ENCODE assay signal across 8 cellular contexts in the genomic region with DNA sequence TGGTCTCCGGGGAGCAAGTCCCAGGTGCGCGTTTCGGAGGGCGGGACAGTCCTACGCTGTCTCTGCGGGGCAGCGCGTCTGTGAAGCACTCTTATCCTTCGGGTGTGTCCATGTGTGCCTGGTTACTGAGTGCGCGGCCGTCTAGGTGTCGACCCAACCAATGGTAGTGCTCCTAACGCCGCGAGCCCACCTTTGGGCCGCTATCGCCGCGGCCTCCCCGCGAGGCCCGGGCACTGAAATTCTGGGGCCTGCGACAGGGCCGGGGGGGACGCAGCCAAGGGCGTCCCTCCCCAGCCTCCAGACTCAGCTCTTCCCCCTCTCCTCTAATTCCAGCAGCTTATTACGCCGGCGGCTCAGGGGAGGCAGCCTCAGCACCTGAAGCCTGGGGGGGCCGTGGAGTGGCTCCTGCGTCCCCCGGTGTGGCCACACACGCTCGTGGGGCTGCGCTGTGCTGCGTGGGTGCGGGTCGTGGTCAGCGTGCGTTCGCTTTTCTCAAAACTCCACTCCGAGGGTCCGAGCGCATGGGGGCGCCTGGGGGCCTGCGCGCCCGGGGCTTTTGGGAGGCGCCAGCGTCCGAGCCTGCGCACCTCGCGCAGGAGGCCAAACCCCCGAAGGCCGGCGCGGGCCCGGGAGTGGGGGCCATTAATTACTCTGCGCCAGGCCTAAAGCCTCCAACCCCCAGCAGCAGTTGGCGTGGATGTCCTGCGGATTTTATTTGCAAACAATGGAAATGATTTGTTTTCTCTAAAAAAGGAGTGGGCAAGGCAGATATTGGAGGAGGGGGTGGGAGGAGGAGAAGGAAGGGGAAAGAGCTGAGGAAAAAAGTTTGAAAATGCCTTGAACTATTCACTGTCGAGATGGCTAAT. TPM values are rescaled to one million over a fixed set of nuclear protein-coding genes. Genes with fewer than 3 reads are reported as not detected.
DNase-seq lines count a peak whose midpoint lies in the region; ATAC-seq, FAIRE-seq and TF ChIP-seq lines count a peak whose summit lies in the region.

No MANE protein-coding gene starts in this region.

- TF ChIP-seq EP300 in GM12878 (IDR thresholded peaks at IDR 0.05; ENCODE audit: borderline replicate concordance in 1 of 2, control insufficient read depth in 1 of 2, low read depth in 2 of 2, low read length in 2 of 2) (no peak), HepG2 (IDR thresholded peaks at IDR 0.05; ENCODE audit: low read depth in 2 of 2, low read length in 2 of 2) (no peak), HepG2 (CRISPR knock-in tag; IDR thresholded peaks at IDR 0.05; ENCODE audit: borderline replicate concordance) (no peak), upper lobe of left lung (IDR thresholded peaks at IDR 0.05) (no peak)

- H3K4me1 ChIP-seq in CD8-positive, alpha-beta T cell (ENCODE audit: insufficient read depth, low read length): peaks cover 26% of the 10 kb centered on the region
- no peaks in the 10 kb centered on the region; the same call in 1 of the 2 replicates for H3K4me1 ChIP-seq in GM12878 (ENCODE audit: control insufficient read depth, insufficient read depth, low read length)
- H3K4me1 ChIP-seq in HepG2 (ENCODE audit: insufficient read depth, low read length): peaks cover 10% of the 10 kb centered on the region; the same call in 1 of the 2 replicates
- H3K4me1 ChIP-seq in upper lobe of left lung: peaks cover 29 to 68% (median 39%) of the 10 kb centered on the region in 4 donors

- ATAC-seq in CD8-positive, alpha-beta T cell: no peak
- ATAC-seq in GM12878 (peak; percentile 1; the same call in 1 of the 3 replicates), HepG2 (peak; percentile 34), upper lobe of left lung (ENCODE audit: low FRiP score in 2 of 2) (peak in 1 of 2 donors; percentile 38), HG03095 (IDR thresholded peaks at IDR 0.05; ENCODE audit: unreplicated experiment) (no peak)
- ATAC-seq in activated CD8-positive, alpha-beta T cell treated with anti-CD3 and anti-CD28 coated beads, Interleukin-2, amount 10 ng/mL, durations not matched to agents 7 days and 5 days: no peak

- H2AFZ ChIP-seq in GM12878 (ENCODE audit: control insufficient read depth, low read depth, low read length) (no peak overlapping the region), HepG2 (ENCODE audit: low read length) (no peak overlapping the region)

- H4K20me1 ChIP-seq in GM12878 (ENCODE audit: control insufficient read depth, insufficient read depth) (no peaks in the 10 kb centered on the region), HepG2 (ENCODE audit: insufficient read depth, low read length) (peaks cover 13% of the 10 kb centered on the region; the same call in 1 of the 2 replicates)

- TF ChIP-seq RAD21 in GM12878 (IDR thresholded peaks at IDR 0.05; ENCODE audit: insufficient read depth, low read depth, low read length) (no peak), HepG2 (CRISPR knock-in tag; IDR thresholded peaks at IDR 0.05) (peak; percentile 23; the same call in 1 of the 2 replicates)

- no peak overlapping the region for H3K27ac ChIP-seq in CD8-positive, alpha-beta T cell (ENCODE audit: low read depth, low read length)
- H3K27ac ChIP-seq in GM12878 (ENCODE audit: control insufficient read depth, insufficient read depth): no peak overlapping the region
- peak overlapping the region; percentile 97 for H3K27ac ChIP-seq in HepG2 (ENCODE audit: extremely low read length, insufficient read depth, low read length)
- H3K27ac ChIP-seq in upper lobe of left lung: peak overlapping the region; percentile 98

- H3K27ac Mint-ChIP-seq in CD8-positive, alpha-beta T cell: no peak overlapping the region
- H3K27ac Mint-ChIP-seq in IgD-negative memory B cell: peak overlapping the region in 2 of 3 donors; percentile 16 to 62
- H3K27ac Mint-ChIP-seq in activated CD8-positive, alpha-beta T cell treated with anti-CD3 and anti-CD28 coated beads, Interleukin-2, amount 10 ng/mL, durations not matched to agents 7 days and 5 days: no peak overlapping the region

- H3K79me2 ChIP-seq in GM12878 (ENCODE audit: control insufficient read depth, insufficient read depth, low read length) (no peaks in the 10 kb centered on the region), HepG2 (ENCODE audit: insufficient read depth, low read length) (peaks cover 36% of the 10 kb centered on the region)

- TF ChIP-seq CTCF in CD8-positive, alpha-beta T cell (IDR thresholded peaks at IDR 0.05): no peak
- TF ChIP-seq CTCF in GM12878 (IDR thresholded peaks at IDR 0.05 in 2 of 3, conservative IDR thresholded peaks at IDR 0.05 in 1 of 3; ENCODE audit: control insufficient read depth in 2 of 3, extremely low read depth in 1 of 3, insufficient read depth in 1 of 3, low read depth in 3 of 3, low read length in 3 of 3): no peak
- peak; percentile 73 for TF ChIP-seq CTCF in HepG2 (CRISPR knock-in tag; IDR thresholded peaks at IDR 0.05)
- no peak for TF ChIP-seq CTCF in upper lobe of left lung (IDR thresholded peaks at IDR 0.05)

- 26% methylated on average over 55 of the region's 65 CpGs for WGBS in GM12878 (ENCODE audit: insufficient coverage, insufficient replicate concordance, low lambda C conversion rate, missing lambda C conversion rate)
- under 1% methylated on average over 24 of the region's 65 CpGs for WGBS in HepG2 (ENCODE audit: low lambda C conversion rate)
- 6 to 8% methylated on average over 10 to 54 of the region's 65 CpGs for WGBS in upper lobe of left lung, 2 donors

- no peak for DNase-seq in CD8-positive, alpha-beta T cell
- DNase-seq in GM12878 (ENCODE audit: low read depth, low spot score) (no peak), HepG2 (ENCODE audit: low spot score) (peak; percentile 67), upper lobe of left lung (peak; percentile 88 to 89), dermis blood vessel endothelial cell (no peak)
- no peak for DNase-seq in activated CD8-positive, alpha-beta T cell treated with anti-CD3 and anti-CD28 coated beads, Interleukin-2, amount 10 ng/mL, durations not matched to agents 7 days and 5 days

- no peaks in the 10 kb centered on the region for H3K9me3 ChIP-seq in CD8-positive, alpha-beta T cell (ENCODE audit: low read length)
- H3K9me3 ChIP-seq in GM12878 (replicated peaks; ENCODE audit: control insufficient read depth, insufficient read depth, low read length) (no peaks in the 10 kb centered on the region; the same call in 2 of the 3 replicates), HepG2 (ENCODE audit: low read length) (no peaks in the 10 kb centered on the region), upper lobe of left lung (no peaks in the 10 kb centered on the region)

- no peak overlapping the region for H3K4me3 ChIP-seq in CD8-positive, alpha-beta T cell (ENCODE audit: low read depth, low read length)
- H3K4me3 ChIP-seq in GM12878 (no peak overlapping the region), HepG2 (replicated peaks in 1 of 3; ENCODE audit: insufficient read depth in 1 of 3, low read depth in 2 of 3, low read length in 3 of 3) (peak overlapping the region; percentile 77 to 100 (median 95)), upper lobe of left lung (peak overlapping the region; percentile 39 to 86 (median 82))

- H3K9ac ChIP-seq in GM12878 (ENCODE audit: control insufficient read depth, insufficient read depth, low read length) (no peak overlapping the region), HepG2 (ENCODE audit: insufficient read depth, low read depth, low read length) (peak overlapping the region; percentile 93)

- no peaks in the 10 kb centered on the region for H3K36me3 Mint-ChIP-seq in CD8-positive, alpha-beta T cell
- H3K36me3 Mint-ChIP-seq in IgD-negative memory B cell: peaks cover 2% of the 10 kb centered on the region
- peaks cover 3% of the 10 kb centered on the region for H3K36me3 Mint-ChIP-seq in activated CD8-positive, alpha-beta T cell treated with anti-CD3 and anti-CD28 coated beads, Interleukin-2, amount 10 ng/mL, durations not matched to agents 7 days and 5 days (ENCODE audit: low read depth)

- BruUV-seq in GM12878 (replicated peaks; lab: Mats Ljungman, UMichigan): no TSS peak
- BruUV-seq in HepG2 (replicated peaks; lab: Mats Ljungman, UMichigan): no TSS peak

- in situ Hi-C loops in GM12878 (cut with MboI) (no loop called here), HepG2 (cut with HindIII; ENCODE audit: extremely low pct_ligation_motif_present, low pct_unique_long_range_greater_than_20kb) (loop anchor here (5.0 kb wide), 1 partner anchor 368 kb away; no protein-coding TSS in a partner anchor)

- H3K4me2 ChIP-seq in GM12878 (ENCODE audit: control insufficient read depth, insufficient read depth): no peak overlapping the region
- peak overlapping the region; percentile 99 for H3K4me2 ChIP-seq in HepG2 (ENCODE audit: low read depth, low read length)

- peaks cover 20% of the 10 kb centered on the region for H3K27me3 ChIP-seq in CD8-positive, alpha-beta T cell (ENCODE audit: insufficient read depth, low read length)
- H3K27me3 ChIP-seq in GM12878 (replicated peaks in 1 of 2; ENCODE audit: control insufficient read depth in 2 of 2, insufficient read depth in 2 of 2, low read length in 1 of 2) (peaks cover 9 to 10% of the 10 kb centered on the region in 2 experiments), HepG2 (ENCODE audit: control insufficient read depth in 1 of 2, insufficient read depth in 2 of 2, low read length in 2 of 2) (no peaks in the 10 kb centered on the region; a peak in 1 of 5 replicates), upper lobe of left lung (peaks cover 0 to 13% (median 2%) of the 10 kb centered on the region in 4 donors)

- peaks cover 54% of the 10 kb centered on the region for H3K27me3 Mint-ChIP-seq in CD8-positive, alpha-beta T cell (ENCODE audit: low read depth)
- H3K27me3 Mint-ChIP-seq in IgD-negative memory B cell: peaks cover 65% of the 10 kb centered on the region
- peaks cover 74% of the 10 kb centered on the region for H3K27me3 Mint-ChIP-seq in activated CD8-positive, alpha-beta T cell treated with anti-CD3 and anti-CD28 coated beads, Interleukin-2, amount 10 ng/mL, durations not matched to agents 7 days and 5 days (ENCODE audit: low read depth)

- TF ChIP-seq POLR2A in GM12878 (IDR thresholded peaks at IDR 0.05; ENCODE audit: low read depth, low read length): no peak
- TF ChIP-seq POLR2A in HepG2 (IDR thresholded peaks at IDR 0.05; ENCODE audit: insufficient read depth in 1 of 2, low read depth in 2 of 2, low read length in 2 of 2): peak in 1 of 2 experiments; percentile 64; a peak in 2 of 4 replicates
- TF ChIP-seq POLR2A in upper lobe of left lung (IDR thresholded peaks at IDR 0.05): peak in 2 of 4 donors; percentile 43 to 80

- peak overlapping the region; percentile 37 for H3K4me3 Mint-ChIP-seq in CD8-positive, alpha-beta T cell
- H3K4me3 Mint-ChIP-seq in IgD-negative memory B cell: peak overlapping the region in 3 of 4 donors; percentile 59 to 84 (median 65)
- no peak overlapping the region for H3K4me3 Mint-ChIP-seq in activated CD8-positive, alpha-beta T cell treated with anti-CD3 and anti-CD28 coated beads, Interleukin-2, amount 10 ng/mL, durations not matched to agents 7 days and 5 days

- H3K36me3 ChIP-seq in CD8-positive, alpha-beta T cell (ENCODE audit: insufficient read depth, low read length): no peaks in the 10 kb centered on the region
- H3K36me3 ChIP-seq in GM12878 (ENCODE audit: control insufficient read depth in 2 of 2, insufficient read depth in 2 of 2, low read length in 1 of 2) (no peaks in the 10 kb centered on the region), HepG2 (replicated peaks in 1 of 2; ENCODE audit: control insufficient read depth in 1 of 2, insufficient read depth in 2 of 2, low read length in 2 of 2) (peaks cover 1 to 5% of the 10 kb centered on the region in 2 experiments; a peak in 2 of 5 replicates), upper lobe of left lung (peaks cover 0 to 1% (median 0%) of the 10 kb centered on the region in 4 donors)

- CTCF ChIA-PET in CD8-positive, alpha-beta T cell (lab: Charles Lee): no interaction called here
- CTCF ChIA-PET in GM12878 (lab: Yijun Ruan, JAX) (interaction anchor here (1.5 to 5.7 kb wide), 3 partner anchors 47 to 899 kb away, joined by 3 to 38 read pairs (median 10); no protein-coding TSS in a partner anchor), HepG2 (lab: Yijun Ruan, JAX; ENCODE audit: low intra/inter-chr PET ratio, low total read pairs) (no interaction called here)
- CTCF ChIA-PET in activated CD8-positive, alpha-beta T cell treated with anti-CD3 and anti-CD28 coated beads, Interleukin-2, amount 10 ng/mL, durations not matched to agents 7 days and 5 days (lab: Charles Lee): no interaction called here

- peaks cover 39% of the 10 kb centered on the region for H3K4me1 Mint-ChIP-seq in CD8-positive, alpha-beta T cell (ENCODE audit: low read depth)
- H3K4me1 Mint-ChIP-seq in IgD-negative memory B cell: peaks cover 9 to 20% (median 10%) of the 10 kb centered on the region in 3 donors
- peaks cover 47% of the 10 kb centered on the region for H3K4me1 Mint-ChIP-seq in activated CD8-positive, alpha-beta T cell treated with anti-CD3 and anti-CD28 coated beads, Interleukin-2, amount 10 ng/mL, durations not matched to agents 7 days and 5 days (ENCODE audit: low read depth)

- FAIRE-seq in GM12878 (lab: Jason Lieb, UNC): no peak
- peak; percentile 32 for FAIRE-seq in HepG2 (lab: Jason Lieb, UNC)

- RAD21 ChIA-PET in GM12878 (lab: Charles Lee; ENCODE audit: unreplicated experiment): interaction anchor here (0.6 to 1.8 kb wide), 6 partner anchors 202 to 632 kb away, joined by 3 to 9 read pairs (median 4); no protein-coding TSS in a partner anchor

- no peaks in the 10 kb centered on the region for H3K9me3 Mint-ChIP-seq in CD8-positive, alpha-beta T cell
- peaks cover 0 to 6% (median 0%) of the 10 kb centered on the region in 3 donors for H3K9me3 Mint-ChIP-seq in IgD-negative memory B cell
- H3K9me3 Mint-ChIP-seq in activated CD8-positive, alpha-beta T cell treated with anti-CD3 and anti-CD28 coated beads, Interleukin-2, amount 10 ng/mL, durations not matched to agents 7 days and 5 days (ENCODE audit: insufficient read depth): no peaks in the 10 kb centered on the region

- intact Hi-C loops in CD8-positive, alpha-beta T cell (cut with DNase I, micrococcal nuclease): loop anchor here in 1 of 2 experiments (5.0 kb wide), 1 partner anchor 633 kb away; no protein-coding TSS in a partner anchor
- intact Hi-C loops in GM12878 (cut with micrococcal nuclease; ENCODE audit: unreplicated experiment) (loop anchor here (5.0 to 10.0 kb wide), 4 partner anchors 138 to 900 kb away; no protein-coding TSS in a partner anchor), HepG2 (cut with micrococcal nuclease; ENCODE audit: unreplicated experiment) (loop anchor here (2.0 to 10.0 kb wide), 6 partner anchors 93 to 1143 kb away; no protein-coding TSS in a partner anchor)

- POLR2A ChIA-PET in CD8-positive, alpha-beta T cell (lab: Charles Lee): no interaction called here
- POLR2A ChIA-PET in GM12878 (lab: Charles Lee): interaction anchor here (1.0 to 1.1 kb wide), 2 partner anchors 28 to 207 kb away, joined by 3 to 4 read pairs; no protein-coding TSS in a partner anchor
- POLR2A ChIA-PET in HepG2 (lab: Yijun Ruan, JAX): interaction anchor here (0.9 to 8.4 kb wide), 10 partner anchors 19 to 648 kb away, joined by 3 to 219 read pairs (median 5); partner anchors contain the start of gene LRMDA
- POLR2A ChIA-PET in activated CD8-positive, alpha-beta T cell treated with anti-CD3 and anti-CD28 coated beads, Interleukin-2, amount 10 ng/mL, durations not matched to agents 7 days and 5 days (lab: Charles Lee): no interaction called here

- SMC1A ChIA-PET in GM12878 (lab: Charles Lee; ENCODE audit: uncharacterized antibody, unreplicated experiment): interaction anchor here (1.5 to 2.2 kb wide), 3 partner anchors 130 to 247 kb away, joined by 3 to 7 read pairs (median 4); no protein-coding TSS in a partner anchor

RNA-seq across cellular contexts. Expression of gene ZNF503, which starts 3.0 kb away (rescaled TPM):
- not detected for total RNA-seq in CD8-positive, alpha-beta T cell
- not detected for polyA plus RNA-seq in IgD-negative memory B cell
- not detected in 2 replicates for total RNA-seq in GM12878 (2013; cell fraction: nucleolus; rRNA removed)
- 0.11 TPM in 1 of 2 replicates, not detected in the other for total RNA-seq in GM12878 (2014; rRNA removed)
- total RNA-seq in GM12878 (2014; rRNA removed; fragmentation: Illumina TruSeq; extraction: Trizol): 0.09 TPM in 1 of 2 replicates, not detected in the other
- 0.85 and 1.1 TPM in 2 replicates for total RNA-seq in GM12878 (2021)
- not detected for polyA plus RNA-seq in GM12878 (2011; ENCODE audit: low read depth)
- polyA plus RNA-seq in GM12878 (2011; rRNA removed): 0.04 and 0.10 TPM in 2 replicates
- 0.09 and 0.17 TPM in 2 replicates for polyA plus RNA-seq in GM12878 (2011; cell fraction: cytosol; rRNA removed)
- polyA plus RNA-seq in GM12878 (2011; cell fraction: nucleus; rRNA removed): 0.30 and 0.50 TPM in 2 replicates
- 0.24 and 0.32 TPM in 2 replicates for polyA plus RNA-seq in GM12878 (2012)
- polyA plus RNA-seq in GM12878 (2014; fragmentation: Illumina TruSeq; extraction: Trizol): 0.07 TPM in 1 of 2 replicates, not detected in the other
- under 1 TPM; 0.05 to 0.11 TPM for polyA plus RNA-seq in GM12878 (2014; fragmentation: Nextera tagmentation; extraction: Ambion mirVana)
- polyA plus RNA-seq in GM12878 (2014; rRNA removed): 0.27 and 0.42 TPM in 2 replicates
- under 1 TPM; 0.17 to 0.26 TPM for polyA plus RNA-seq in GM12878 (2016; fragmentation: Nextera tagmentation; extraction: Ambion mirVana)
- 0.05 TPM in 1 of 2 replicates, not detected in the other for polyA minus RNA-seq in GM12878 (2011; rRNA and poly(A)+ RNA removed)
- polyA minus RNA-seq in GM12878 (2011; cell fraction: cytosol; rRNA and poly(A)+ RNA removed): not detected in 2 replicates
- 0.36 and 0.48 TPM in 2 replicates for polyA minus RNA-seq in GM12878 (2011; cell fraction: nucleus; rRNA and poly(A)+ RNA removed)
- total RNA-seq in HepG2 (2016; rRNA removed; fragmentation: Illumina TruSeq; extraction: Trizol): 5.8 and 8.3 TPM in 2 replicates
- 1.8 and 1.9 TPM in 2 replicates for total RNA-seq in HepG2 (2016; cell fraction: cytosol; rRNA removed; fragmentation: Illumina TruSeq; extraction: Trizol; ENCODE audit: low read depth)
- 5.6 and 8.5 TPM in 2 replicates for total RNA-seq in HepG2 (2016; cell fraction: insoluble cytoplasmic fraction; rRNA removed; fragmentation: Illumina TruSeq; extraction: Trizol)
- 6.0 and 6.3 TPM in 2 replicates for total RNA-seq in HepG2 (2016; cell fraction: membrane; rRNA removed; fragmentation: Illumina TruSeq; extraction: Trizol)
- 8.7 TPM in 2 replicates for total RNA-seq in HepG2 (2016; cell fraction: nucleus; rRNA removed; fragmentation: Illumina TruSeq; extraction: Trizol)
- polyA plus RNA-seq in HepG2 (2011; rRNA removed): 2.7 and 4.0 TPM in 2 replicates
- polyA plus RNA-seq in HepG2 (2011; cell fraction: cytosol; rRNA removed): 2.4 and 4.0 TPM in 2 replicates
- polyA plus RNA-seq in HepG2 (2011; cell fraction: nucleus; rRNA removed): 15.1 and 19.3 TPM in 2 replicates
- 9.8 and 13.3 TPM in 2 replicates for polyA plus RNA-seq in HepG2 (2012)
- 1.3 and 1.4 TPM in 2 replicates for polyA plus RNA-seq in HepG2 (2016; cell fraction: cytosol; fragmentation: Illumina TruSeq; extraction: Trizol; ENCODE audit: low read depth)
- 13.9 and 16.9 TPM in 2 replicates for polyA plus RNA-seq in HepG2 (2016; cell fraction: insoluble cytoplasmic fraction; fragmentation: Illumina TruSeq; extraction: Trizol; ENCODE audit: low read depth)
- 4.1 and 4.2 TPM in 2 replicates for polyA plus RNA-seq in HepG2 (2016; cell fraction: membrane; fragmentation: Illumina TruSeq; extraction: Trizol; ENCODE audit: low read depth)
- polyA plus RNA-seq in HepG2 (2016; cell fraction: nucleus; fragmentation: Illumina TruSeq; extraction: Trizol; ENCODE audit: insufficient read depth, low read depth): 25.1 and 25.7 TPM in 2 replicates
- polyA minus RNA-seq in HepG2 (2011; rRNA and poly(A)+ RNA removed; ENCODE audit: low replicate concordance): 1.0 and 15.3 TPM in 2 replicates
- polyA minus RNA-seq in HepG2 (2011; cell fraction: cytosol; rRNA and poly(A)+ RNA removed): 10.1 and 11.8 TPM in 2 replicates
- 7.0 and 10.7 TPM in 2 replicates for polyA minus RNA-seq in HepG2 (2011; cell fraction: nucleus; rRNA and poly(A)+ RNA removed)
- 10 to 100 TPM; 15.0 to 44.6 (median 23.5) TPM for total RNA-seq in upper lobe of left lung
- 0.68 and 1.2 TPM in 2 replicates for total RNA-seq in dermis blood vessel endothelial cell
- total RNA-seq in activated CD8-positive, alpha-beta T cell treated with anti-CD3 and anti-CD28 coated beads, Interleukin-2, amount 10 ng/mL, durations not matched to agents 7 days and 5 days: under 1 TPM in 1 of 2 experiments, not detected in 1; 0.26 TPM

RNA-seq across cellular contexts. Expression of gene LRMDA, which starts 26.9 kb away (rescaled TPM):
- total RNA-seq in CD8-positive, alpha-beta T cell: not detected
- polyA plus RNA-seq in IgD-negative memory B cell (not detected), GM12878 (2011; rRNA removed) (0.54 TPM in 1 of 2 replicates, not detected in the other), GM12878 (2014; fragmentation: Illumina TruSeq; extraction: Trizol) (0.26 and 0.87 TPM in 2 replicates), GM12878 (2014; fragmentation: Nextera tagmentation; extraction: Ambion mirVana) (under 1 TPM in 1 of 2 experiments, not detected in 1; 0.07 TPM), GM12878 (2014; rRNA removed) (0.13 and 0.22 TPM in 2 replicates), GM12878 (2016; fragmentation: Nextera tagmentation; extraction: Ambion mirVana) (under 1 TPM in 1 of 2 experiments, not detected in 1; 0.32 TPM), HepG2 (2011; rRNA removed) (13.4 and 17.7 TPM in 2 replicates)
- not detected in 2 replicates for total RNA-seq in GM12878 (2013; cell fraction: nucleolus; rRNA removed)
- total RNA-seq in GM12878 (2014; rRNA removed) (1.3 TPM in 1 of 2 replicates, not detected in the other), GM12878 (2014; rRNA removed; fragmentation: Illumina TruSeq; extraction: Trizol) (0.45 and 0.83 TPM in 2 replicates), GM12878 (2021) (not detected in 2 replicates), HepG2 (2016; rRNA removed; fragmentation: Illumina TruSeq; extraction: Trizol) (19.3 and 22.0 TPM in 2 replicates), upper lobe of left lung (100 to 1,000 TPM in 1 of 6 donors, 10 to 100 TPM in 5; 12.8 to 185 (median 18.1) TPM), dermis blood vessel endothelial cell (7.6 and 27.4 TPM in 2 replicates)
- polyA plus RNA-seq in GM12878 (2011; ENCODE audit: low read depth): not detected
- polyA plus RNA-seq in GM12878 (2011; cell fraction: cytosol; rRNA removed): 0.07 and 0.10 TPM in 2 replicates
- polyA plus RNA-seq in GM12878 (2011; cell fraction: nucleus; rRNA removed): not detected in 2 replicates
- 0.31 and 1.7 TPM in 2 replicates for polyA plus RNA-seq in GM12878 (2012)
- polyA minus RNA-seq in GM12878 (2011; rRNA and poly(A)+ RNA removed): 0.15 and 0.22 TPM in 2 replicates
- polyA minus RNA-seq in GM12878 (2011; cell fraction: cytosol; rRNA and poly(A)+ RNA removed): not detected in 2 replicates
- polyA minus RNA-seq in GM12878 (2011; cell fraction: nucleus; rRNA and poly(A)+ RNA removed): 0.48 TPM in 2 replicates
- total RNA-seq in HepG2 (2016; cell fraction: cytosol; rRNA removed; fragmentation: Illumina TruSeq; extraction: Trizol; ENCODE audit: low read depth): 70.4 and 78.7 TPM in 2 replicates
- total RNA-seq in HepG2 (2016; cell fraction: insoluble cytoplasmic fraction; rRNA removed; fragmentation: Illumina TruSeq; extraction: Trizol): 20.0 and 23.4 TPM in 2 replicates
- total RNA-seq in HepG2 (2016; cell fraction: membrane; rRNA removed; fragmentation: Illumina TruSeq; extraction: Trizol): 36.7 and 40.7 TPM in 2 replicates
- total RNA-seq in HepG2 (2016; cell fraction: nucleus; rRNA removed; fragmentation: Illumina TruSeq; extraction: Trizol): 27.3 and 38.1 TPM in 2 replicates
- 18.1 and 21.4 TPM in 2 replicates for polyA plus RNA-seq in HepG2 (2011; cell fraction: cytosol; rRNA removed)
- polyA plus RNA-seq in HepG2 (2011; cell fraction: nucleus; rRNA removed): 10.7 and 11.9 TPM in 2 replicates
- polyA plus RNA-seq in HepG2 (2012): 14.6 and 23.3 TPM in 2 replicates
- 51.8 and 58.1 TPM in 2 replicates for polyA plus RNA-seq in HepG2 (2016; cell fraction: cytosol; fragmentation: Illumina TruSeq; extraction: Trizol; ENCODE audit: low read depth)
- 25.9 and 29.7 TPM in 2 replicates for polyA plus RNA-seq in HepG2 (2016; cell fraction: insoluble cytoplasmic fraction; fragmentation: Illumina TruSeq; extraction: Trizol; ENCODE audit: low read depth)
- polyA plus RNA-seq in HepG2 (2016; cell fraction: membrane; fragmentation: Illumina TruSeq; extraction: Trizol; ENCODE audit: low read depth): 28.6 and 35.5 TPM in 2 replicates
- 9.9 and 22.8 TPM in 2 replicates for polyA plus RNA-seq in HepG2 (2016; cell fraction: nucleus; fragmentation: Illumina TruSeq; extraction: Trizol; ENCODE audit: insufficient read depth, low read depth)
- 4.1 and 25.5 TPM in 2 replicates for polyA minus RNA-seq in HepG2 (2011; rRNA and poly(A)+ RNA removed; ENCODE audit: low replicate concordance)
- polyA minus RNA-seq in HepG2 (2011; cell fraction: cytosol; rRNA and poly(A)+ RNA removed): 5.1 and 7.5 TPM in 2 replicates
- 58.6 and 83.8 TPM in 2 replicates for polyA minus RNA-seq in HepG2 (2011; cell fraction: nucleus; rRNA and poly(A)+ RNA removed)
- total RNA-seq in activated CD8-positive, alpha-beta T cell treated with anti-CD3 and anti-CD28 coated beads, Interleukin-2, amount 10 ng/mL, durations not matched to agents 7 days and 5 days: not detected

Comparison
In these comparisons a context has a peak if more than half of its experiments do, and no peak if none do; other contexts are left out.
1. ATAC-seq: peak in GM12878 (single experiment) and HepG2 (single experiment); none in CD8-positive, alpha-beta T cell (single experiment), HG03095 (single experiment) and activated CD8-positive, alpha-beta T cell treated with anti-CD3 and anti-CD28 coated beads, Interleukin-2, amount 10 ng/mL, durations not matched to agents 7 days and 5 days (single experiment).
2. DNase-seq: peak in HepG2 (single experiment) and upper lobe of left lung (2 of 2); none in CD8-positive, alpha-beta T cell (0 of 7), GM12878 (single experiment), dermis blood vessel endothelial cell (single experiment) and activated CD8-positive, alpha-beta T cell treated with anti-CD3 and anti-CD28 coated beads, Interleukin-2, amount 10 ng/mL, durations not matched to agents 7 days and 5 days (single experiment).
3. H3K27ac ChIP-seq: peak in HepG2 (single experiment) and upper lobe of left lung (4 of 4); none in CD8-positive, alpha-beta T cell (single experiment) and GM12878 (single experiment).
4. H3K4me3 ChIP-seq: peak in HepG2 (3 of 3) and upper lobe of left lung (4 of 4); none in CD8-positive, alpha-beta T cell (single experiment) and GM12878 (single experiment).
5. H3K27ac Mint-ChIP-seq: peak in IgD-negative memory B cell (2 of 3); none in CD8-positive, alpha-beta T cell (single experiment) and activated CD8-positive, alpha-beta T cell treated with anti-CD3 and anti-CD28 coated beads, Interleukin-2, amount 10 ng/mL, durations not matched to agents 7 days and 5 days (single experiment).
6. POLR2A ChIA-PET loops: an anchor here in GM12878 (1.0 to 1.1 kb wide) and HepG2 (0.9 to 8.4 kb wide); none called in CD8-positive, alpha-beta T cell and activated CD8-positive, alpha-beta T cell treated with anti-CD3 and anti-CD28 coated beads, Interleukin-2, amount 10 ng/mL, durations not matched to agents 7 days and 5 days.